In the genomic region with DNA sequence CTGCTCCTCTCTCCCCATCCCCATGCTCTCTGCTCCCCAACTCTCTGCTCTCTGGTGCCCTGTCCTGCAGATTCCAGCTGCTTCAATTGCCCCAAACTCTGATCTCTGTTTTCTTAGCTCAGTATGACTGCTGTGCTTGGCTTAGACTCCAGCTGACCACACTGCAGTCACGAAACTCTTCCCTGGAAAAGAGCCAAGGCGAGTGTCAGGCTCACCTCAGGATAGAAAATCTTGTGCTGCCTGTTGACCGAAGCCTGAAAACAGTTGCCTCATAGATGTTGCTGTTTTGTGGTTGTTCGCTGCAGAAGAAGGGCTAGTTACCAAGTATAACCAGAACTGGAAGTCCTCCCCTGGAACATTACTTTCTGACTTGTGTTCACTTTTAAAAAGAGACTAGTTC, we compare ENCODE assay signal across 16 cellular contexts. TPM values are rescaled to one million over a fixed set of nuclear protein-coding genes. Genes with fewer than 3 reads are reported as not detected.
DNase-seq lines count a peak whose midpoint lies in the region; TF ChIP-seq lines count a peak whose summit lies in the region.
"Had no signal": no experiment of that assay in that cellular context is flagged by ENCODE, and none has a peak within 500 bp of the region (broad histone marks: within the 10 kb centered on the region; RNA-seq: fewer than 3 reads in every experiment).

No MANE protein-coding gene starts in this region.

- no peak overlapping the region for H3K23ac ChIP-seq in mesenchymal stem cell (ENCODE audit: low read length in 2 of 2)

- H2BK5ac ChIP-seq in mesenchymal stem cell (ENCODE audit: low read depth, low read length, poor library complexity, severe bottlenecking): no peak overlapping the region

- H3K36me3 ChIP-seq in mammary epithelial cell (ENCODE audit: insufficient read depth, low read length) (no peaks in the 10 kb centered on the region), mesenchymal stem cell (ENCODE audit: control insufficient read depth in 1 of 2, insufficient read depth in 2 of 2, low read depth in 1 of 2, low read length in 2 of 2) (no peaks in the 10 kb centered on the region), A673 (ENCODE audit: insufficient read depth, low read length, poor library complexity, severe bottlenecking) (no peaks in the 10 kb centered on the region), Peyer's patch (no peaks in the 10 kb centered on the region)
- H3K36me3 ChIP-seq: colonic mucosa, HAP-1, heart left ventricle had no signal

- H3K9me3 ChIP-seq in mammary epithelial cell (replicated peaks; ENCODE audit: insufficient read depth, low read length) (no peaks in the 10 kb centered on the region), mesenchymal stem cell (ENCODE audit: control insufficient read depth, low read length) (no peaks in the 10 kb centered on the region), A673 (ENCODE audit: low read depth, low read length, poor library complexity, severe bottlenecking) (no peaks in the 10 kb centered on the region), Peyer's patch (no peaks in the 10 kb centered on the region)
- H3K9me3 ChIP-seq: colonic mucosa, SK-N-SH had no signal

- H3K27ac ChIP-seq in mammary epithelial cell (ENCODE audit: insufficient read depth, low read depth, low read length): no peak overlapping the region
- H3K27ac ChIP-seq in mesenchymal stem cell (ENCODE audit: low read length, poor library complexity, severe bottlenecking): no peak overlapping the region
- no peak overlapping the region for H3K27ac ChIP-seq in A673 (ENCODE audit: low read depth, low read length, poor library complexity, severe bottlenecking)
- no peak overlapping the region for H3K27ac ChIP-seq in Peyer's patch
- H3K27ac ChIP-seq: colonic mucosa, heart left ventricle had no signal

- no peak overlapping the region for H2BK120ac ChIP-seq in mesenchymal stem cell (ENCODE audit: low read depth, low read length)

- TF ChIP-seq CTCF in mammary epithelial cell (conservative IDR thresholded peaks at IDR 0.05 in 1 of 2, IDR thresholded peaks at IDR 0.05 in 1 of 2; ENCODE audit: extremely low read depth in 1 of 2, insufficient read depth in 1 of 2, low read depth in 1 of 2, low read length in 2 of 2): no peak
- no peak for TF ChIP-seq CTCF in A673 (conservative IDR thresholded peaks at IDR 0.05; ENCODE audit: low read depth, low read length)
- TF ChIP-seq CTCF in Peyer's patch (IDR thresholded peaks at IDR 0.05): no peak

- H3K4me1 ChIP-seq in mammary epithelial cell (ENCODE audit: insufficient read depth, low read length) (peaks cover 21% of the 10 kb centered on the region), mesenchymal stem cell (ENCODE audit: control insufficient read depth, insufficient read depth, low read depth, low read length) (no peaks in the 10 kb centered on the region), A673 (ENCODE audit: insufficient read depth, low read length, poor library complexity, severe bottlenecking) (no peaks in the 10 kb centered on the region), Peyer's patch (no peaks in the 10 kb centered on the region)
- H3K4me1 ChIP-seq: colonic mucosa had no signal

- H2BK15ac ChIP-seq in mesenchymal stem cell (ENCODE audit: low read depth, poor library complexity, severe bottlenecking): no peak overlapping the region

- H2AFZ ChIP-seq in mammary epithelial cell (ENCODE audit: low read depth, low read length): no peak overlapping the region
- H2AFZ ChIP-seq in mesenchymal stem cell (ENCODE audit: low read depth, low read length): no peak overlapping the region

- dilution Hi-C loops in mammary epithelial cell (cut with HindIII; ENCODE audit: low sequenced_read_pairs): no loop called here

- in situ Hi-C loops in mammary epithelial cell (cut with MboI; ENCODE audit: low sequenced_read_pairs in 2 of 2): no loop called here

- DNase-seq in Ammon's horn (ENCODE audit: low spot score) (peak; percentile 13), MV-4-11 (lab: John Stamatoyannopoulos, UW) (peak; percentile 69), mammary epithelial cell (peak; percentile 88), mesenchymal stem cell (no peak), T-helper 1 cell (no peak), A673 (ENCODE audit: low spot score) (no peak), Peyer's patch (no peak), SIG-M5 (lab: John Stamatoyannopoulos, UW) (no peak)
- DNase-seq: activated CD4-positive, alpha-beta T cell treated with anti-CD3 and anti-CD28 coated beads, Interleukin-2, amount 50 U/mL, for 48 hours; activated naive CD4-positive, alpha-beta T cell; colonic mucosa; heart left ventricle; KG1; posterior cingulate gyrus; SK-N-SH had no signal

- whole genome bisulfite sequencing in mammary epithelial cell (ENCODE audit: low coverage, missing lambda C conversion rate): 29% methylated on average over 4 of the region's 4 CpGs
- 54% methylated on average over 3 of the region's 4 CpGs for WGBS in mesenchymal stem cell

- no peaks in the 10 kb centered on the region for H3K79me1 ChIP-seq in mesenchymal stem cell (replicated peaks; ENCODE audit: low read length, poor library complexity, severe bottlenecking)

- intact Hi-C loops in mammary epithelial cell (cut with micrococcal nuclease) (no loop called here), A673 (cut with micrococcal nuclease; ENCODE audit: unreplicated experiment) (no loop called here)

- no peaks in the 10 kb centered on the region for H4K20me1 ChIP-seq in mammary epithelial cell (ENCODE audit: insufficient read depth, low read length)

- POLR2A ChIA-PET in A673 (lab: Charles Lee; ENCODE audit: low non-redundant PET): no interaction called here

- H3K4me2 ChIP-seq in mammary epithelial cell (ENCODE audit: insufficient read depth, low read depth, low read length): no peak overlapping the region
- no peak overlapping the region for H3K4me2 ChIP-seq in mesenchymal stem cell (ENCODE audit: low read length, poor library complexity, severe bottlenecking)
- H3K4me2 ChIP-seq: SK-N-SH had no signal

- no peak overlapping the region for H4K8ac ChIP-seq in mesenchymal stem cell (ENCODE audit: low read length)

- H2BK12ac ChIP-seq in mesenchymal stem cell (ENCODE audit: low read length in 2 of 2): no peak overlapping the region

- no peak for TF ChIP-seq POLR2A in Peyer's patch (IDR thresholded peaks at IDR 0.05)

- no peak overlapping the region for H3K4me3 ChIP-seq in mammary epithelial cell (replicated peaks in 1 of 3; ENCODE audit: insufficient read depth in 1 of 3, low read depth in 2 of 3, low read length in 3 of 3)
- no peak overlapping the region for H3K4me3 ChIP-seq in mesenchymal stem cell (ENCODE audit: insufficient read depth in 1 of 2, low read depth in 1 of 2, low read length in 2 of 2)
- H3K4me3 ChIP-seq in A673 (ENCODE audit: low read depth, low read length, poor library complexity, severe bottlenecking): no peak overlapping the region
- no peak overlapping the region for H3K4me3 ChIP-seq in Peyer's patch
- H3K4me3 ChIP-seq: colonic mucosa, HAP-1, heart left ventricle had no signal

- H4K91ac ChIP-seq in mesenchymal stem cell (ENCODE audit: low read length): no peak overlapping the region

- no peak overlapping the region for H3K9ac ChIP-seq in mammary epithelial cell (ENCODE audit: insufficient read depth, low read length)
- H3K9ac ChIP-seq in mesenchymal stem cell (ENCODE audit: low read length): peak overlapping the region; percentile 47
- H3K9ac ChIP-seq: SK-N-SH had no signal

- H3K18ac ChIP-seq in mesenchymal stem cell (ENCODE audit: low read depth in 1 of 2, low read length in 2 of 2): no peak overlapping the region

- H3K4ac ChIP-seq in mesenchymal stem cell (ENCODE audit: low read depth in 1 of 2, low read length in 2 of 2): no peak overlapping the region

- no TSS peak for BruUV-seq in mammary epithelial cell (replicated peaks; lab: Mats Ljungman, UMichigan)
- BruUV-seq in A673 (replicated peaks; lab: Mats Ljungman, UMichigan): no TSS peak

- no peak overlapping the region for H3K14ac ChIP-seq in mesenchymal stem cell (ENCODE audit: low read length in 2 of 2)

- peaks cover 9% of the 10 kb centered on the region for H3K79me2 ChIP-seq in mammary epithelial cell (ENCODE audit: insufficient read depth, low read length)

- H2AK5ac ChIP-seq in mesenchymal stem cell (ENCODE audit: low read length, severe bottlenecking): no peak overlapping the region

- H3K27me3 ChIP-seq in mammary epithelial cell (ENCODE audit: insufficient read depth, low read length) (no peaks in the 10 kb centered on the region), mesenchymal stem cell (ENCODE audit: control insufficient read depth in 1 of 2, insufficient read depth in 1 of 2, low read length in 2 of 2) (peaks cover 0 to 4% of the 10 kb centered on the region in 2 experiments), A673 (replicated peaks; ENCODE audit: insufficient read depth, low read depth, low read length, poor library complexity) (no peaks in the 10 kb centered on the region), Peyer's patch (no peaks in the 10 kb centered on the region)
- H3K27me3 ChIP-seq: colonic mucosa had no signal

- CTCF ChIA-PET in mammary epithelial cell (lab: Charles Lee; ENCODE audit: low non-redundant PET): no interaction called here
- CTCF ChIA-PET in A673 (lab: Charles Lee): no interaction called here

RNA-seq across cellular contexts. Expression of a gene that starts 6.7 kb away (rescaled TPM):
- total RNA-seq in mammary epithelial cell: 100 to 1,000 TPM; 125 to 327 TPM
- polyA plus RNA-seq in mammary epithelial cell: 54.2 TPM
- polyA minus RNA-seq in mammary epithelial cell: 171 TPM
- not detected for polyA plus RNA-seq in mesenchymal stem cell (2013, experiment 1 of 2)
- polyA plus RNA-seq in mesenchymal stem cell (2013, experiment 2 of 2): not detected
- 8.6 and 13.4 TPM in 2 replicates for total RNA-seq in A673 (2021)
- 10 to 100 TPM in 3 of 4 donors, 1 to 10 TPM in 1; 6.3 to 25.3 (median 13.9) TPM for total RNA-seq in Peyer's patch
- polyA plus RNA-seq: SK-N-SH had no signal

Comparison
In these comparisons a context has a peak if more than half of its experiments do, and no peak if none do; other contexts are left out.
1. DNase-seq: peak in Ammon's horn (single experiment), MV-4-11 (single experiment) and mammary epithelial cell (single experiment); none in mesenchymal stem cell (single experiment), T-helper 1 cell (0 of 5), A673 (single experiment), Peyer's patch (0 of 3) and SIG-M5 (single experiment).